14 cellular contexts compared by ENCODE assay signal in the genomic region with DNA sequence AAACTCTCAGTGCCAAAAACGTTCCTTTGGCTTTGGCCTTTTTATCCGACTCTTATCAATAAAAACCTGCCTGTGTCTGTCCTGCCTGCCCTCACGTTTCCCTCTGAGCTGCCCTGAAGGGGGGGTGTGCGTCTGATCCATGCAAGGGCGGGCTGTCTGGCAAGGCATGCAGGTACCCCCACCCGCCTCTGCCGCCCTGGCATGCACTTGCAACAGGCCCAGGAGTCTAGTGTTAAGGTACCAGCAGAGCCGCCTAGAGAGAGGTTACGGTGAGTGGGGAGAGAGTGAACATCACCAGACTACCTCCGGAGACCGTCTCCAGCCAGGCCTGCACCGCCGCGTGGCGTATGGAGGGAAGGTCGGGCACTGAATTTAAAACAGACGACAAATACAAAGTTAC. TPM values are rescaled to one million over a fixed set of nuclear protein-coding genes. Genes with fewer than 3 reads are reported as not detected.
DNase-seq lines count a peak whose midpoint lies in the region; ATAC-seq and TF ChIP-seq lines count a peak whose summit lies in the region.
"Had no signal": no experiment of that assay in that cellular context is flagged by ENCODE, and none has a peak within 500 bp of the region (broad histone marks: within the 10 kb centered on the region; RNA-seq: fewer than 3 reads in every experiment).

No MANE protein-coding gene starts in this region.

- no peak overlapping the region for H2BK12ac ChIP-seq in trophoblast cell (ENCODE audit: low read length)

- H3K27me3 Mint-ChIP-seq in activated naive CD8-positive, alpha-beta T cell, result no peaks in the 10 kb centered on the region
- H3K27me3 Mint-ChIP-seq in activated naive CD8-positive, alpha-beta T cell treated with anti-CD3 and anti-CD28 coated beads for 36 hours, result no peaks in the 10 kb centered on the region
- H3K27me3 Mint-ChIP-seq in chondrocyte (ENCODE audit: low read depth), result no peaks in the 10 kb centered on the region

- WGBS in trophoblast cell (ENCODE audit: extremely low coverage, insufficient coverage, insufficient read length), result no CpG with 5 or more reads among the region's 17 CpGs
- WGBS in spleen, 5 donors, result 91 to 94% (median 94%) methylated on average over 17 of the region's 17 CpGs

- H3K9me3 Mint-ChIP-seq in activated naive CD8-positive, alpha-beta T cell (ENCODE audit: low read depth), result no peaks in the 10 kb centered on the region
- H3K9me3 Mint-ChIP-seq in activated naive CD8-positive, alpha-beta T cell treated with anti-CD3 and anti-CD28 coated beads for 36 hours, result no peaks in the 10 kb centered on the region
- H3K9me3 Mint-ChIP-seq in chondrocyte (ENCODE audit: low read depth), result no peaks in the 10 kb centered on the region
- H3K9me3 Mint-ChIP-seq: CD8-positive, alpha-beta T cell; HFFc6 had no signal

- no peak overlapping the region for H3K9ac ChIP-seq in trophoblast cell (ENCODE audit: low read length)

- no peak overlapping the region for H2BK120ac ChIP-seq in trophoblast cell (ENCODE audit: insufficient read depth, low read length, poor library complexity)

- H3K27ac Mint-ChIP-seq in activated naive CD8-positive, alpha-beta T cell, result peak overlapping the region; percentile 54
- H3K27ac Mint-ChIP-seq in activated naive CD8-positive, alpha-beta T cell treated with anti-CD3 and anti-CD28 coated beads for 36 hours, result no peak overlapping the region
- H3K27ac Mint-ChIP-seq in chondrocyte (ENCODE audit: unreplicated experiment), result peak overlapping the region; percentile 18
- H3K27ac Mint-ChIP-seq: CD8-positive, alpha-beta T cell; HFFc6 had no signal

- H2AK5ac ChIP-seq in trophoblast cell (ENCODE audit: low read length), result no peak overlapping the region

- H2BK5ac ChIP-seq in trophoblast cell (ENCODE audit: low read depth, low read length, poor library complexity), result no peak overlapping the region

- no peak overlapping the region for H3K4me2 ChIP-seq in trophoblast cell (ENCODE audit: low read length)

- H3K79me2 ChIP-seq in trophoblast cell (ENCODE audit: control insufficient read depth, insufficient read depth, low read length, poor library complexity), result no peaks in the 10 kb centered on the region

- no peak overlapping the region for H4K8ac ChIP-seq in trophoblast cell (ENCODE audit: low read depth, low read length)

- intact Hi-C loops in spleen (cut with DNase I; ENCODE audit: low total_unique reads), result no loop called here

- H3K23ac ChIP-seq in trophoblast cell (ENCODE audit: low read length), result no peak overlapping the region

- H3K4me3 ChIP-seq in trophoblast cell (ENCODE audit: low read depth, low read length) (no peak overlapping the region), spleen (no peak overlapping the region)
- H3K4me3 ChIP-seq: HAP-1 had no signal

- TF ChIP-seq POLR2A in spleen (IDR thresholded peaks at IDR 0.05), result no peak

- H4K12ac ChIP-seq in trophoblast cell (ENCODE audit: low read depth, low read length), result no peak overlapping the region

- DNase-seq in activated naive CD8-positive, alpha-beta T cell treated with anti-CD3 and anti-CD28 coated beads for 36 hours, result no peak
- DNase-seq in chondrocyte (ENCODE audit: low spot score) (no peak), trophoblast cell (peak; percentile 85), spleen (no peak)
- DNase-seq: C1 segment of cervical spinal cord; Caco-2; CD8-positive, alpha-beta T cell; DMS153; DND-41; GOT3; HFFc6 had no signal

- no peak overlapping the region for H3K27ac ChIP-seq in trophoblast cell (ENCODE audit: low read depth, low read length)
- no peak overlapping the region for H3K27ac ChIP-seq in spleen

- H3K4ac ChIP-seq in trophoblast cell (ENCODE audit: low read depth, low read length), result no peak overlapping the region

- H3K9me3 ChIP-seq in trophoblast cell (ENCODE audit: insufficient read depth, low read depth, low read length) (no peaks in the 10 kb centered on the region), spleen (no peaks in the 10 kb centered on the region)
- H3K9me3 ChIP-seq: Caco-2, HAP-1 had no signal

- H4K91ac ChIP-seq in trophoblast cell (ENCODE audit: low read depth, low read length), result no peak overlapping the region

- H3K27me3 ChIP-seq in trophoblast cell (ENCODE audit: insufficient read depth, low read length) (no peaks in the 10 kb centered on the region), spleen (replicated peaks in 1 of 7) (no peaks in the 10 kb centered on the region)

- no peak overlapping the region for H3K14ac ChIP-seq in trophoblast cell (ENCODE audit: low read length)

- no peak for ATAC-seq in HG03521 (IDR thresholded peaks at IDR 0.05; ENCODE audit: unreplicated experiment)
- ATAC-seq: CD8-positive, alpha-beta T cell had no signal

- H3K18ac ChIP-seq in trophoblast cell (ENCODE audit: low read length), result no peak overlapping the region

- peaks cover 2% of the 10 kb centered on the region for H3K36me3 Mint-ChIP-seq in activated naive CD8-positive, alpha-beta T cell
- H3K36me3 Mint-ChIP-seq in activated naive CD8-positive, alpha-beta T cell treated with anti-CD3 and anti-CD28 coated beads for 36 hours, result peaks cover 5% of the 10 kb centered on the region
- peaks cover 8% of the 10 kb centered on the region for H3K36me3 Mint-ChIP-seq in chondrocyte (ENCODE audit: low read depth)

- no peaks in the 10 kb centered on the region for H3K4me1 ChIP-seq in trophoblast cell (ENCODE audit: control insufficient read depth in 1 of 2, insufficient read depth in 2 of 2, low read length in 2 of 2)
- peaks cover 7 to 23% (median 18%) of the 10 kb centered on the region in 6 donors for H3K4me1 ChIP-seq in spleen
- H3K4me1 ChIP-seq: Caco-2, HAP-1 had no signal

- TF ChIP-seq CTCF in chondrocyte (IDR thresholded peaks at IDR 0.05) (no peak), spleen (IDR thresholded peaks at IDR 0.05 in 8 of 11, conservative IDR thresholded peaks at IDR 0.05 in 3 of 11) (no peak)

- no peak overlapping the region for H3K4me3 Mint-ChIP-seq in activated naive CD8-positive, alpha-beta T cell
- no peak overlapping the region for H3K4me3 Mint-ChIP-seq in activated naive CD8-positive, alpha-beta T cell treated with anti-CD3 and anti-CD28 coated beads for 36 hours
- H3K4me3 Mint-ChIP-seq in chondrocyte (ENCODE audit: unreplicated experiment), result no peak overlapping the region
- H3K4me3 Mint-ChIP-seq: CD8-positive, alpha-beta T cell; HFFc6 had no signal

- H2AFZ ChIP-seq in trophoblast cell (ENCODE audit: insufficient read depth, low read length, poor library complexity), result no peak overlapping the region

- H3K36me3 ChIP-seq in trophoblast cell (ENCODE audit: control insufficient read depth in 1 of 2, insufficient read depth in 2 of 2, low read length in 2 of 2) (peaks cover 13 to 15% of the 10 kb centered on the region in 2 experiments), spleen (peaks cover 0 to 97% (median 54%) of the 10 kb centered on the region in 6 donors)

- H3K79me1 ChIP-seq in trophoblast cell (ENCODE audit: low read length), result no peaks in the 10 kb centered on the region

- H3K4me1 Mint-ChIP-seq in activated naive CD8-positive, alpha-beta T cell (ENCODE audit: low read depth), result peaks cover 7% of the 10 kb centered on the region
- peaks cover 4% of the 10 kb centered on the region for H3K4me1 Mint-ChIP-seq in activated naive CD8-positive, alpha-beta T cell treated with anti-CD3 and anti-CD28 coated beads for 36 hours
- no peaks in the 10 kb centered on the region for H3K4me1 Mint-ChIP-seq in chondrocyte (ENCODE audit: low read depth)

RNA-seq across cellular contexts. Expression of a gene that starts 51.9 kb away (rescaled TPM):
- 10 to 100 TPM; 19.6 to 22.0 TPM for total RNA-seq in activated naive CD8-positive, alpha-beta T cell treated with anti-CD3 and anti-CD28 coated beads for 36 hours
- 12.5 to 15.9 TPM (median 13.2 TPM) in 3 replicates for total RNA-seq in chondrocyte
- polyA plus RNA-seq in trophoblast cell (2013), result 11.2 and 12.5 TPM in 2 replicates
- total RNA-seq in spleen, result 10 to 100 TPM; 45.4 to 73.4 (median 51.5) TPM
- polyA plus RNA-seq in spleen, result 10 to 100 TPM; 37.7 to 49.2 (median 41.3) TPM

Comparison
In these comparisons a context has a peak if more than half of its experiments do, and no peak if none do; other contexts are left out.
1. DNase-seq: peak in trophoblast cell (2 of 2); none in activated naive CD8-positive, alpha-beta T cell treated with anti-CD3 and anti-CD28 coated beads for 36 hours (single experiment), chondrocyte (single experiment) and spleen (single experiment).